Comparison of ENCODE assay signal across 22 cellular contexts in the genomic region with DNA sequence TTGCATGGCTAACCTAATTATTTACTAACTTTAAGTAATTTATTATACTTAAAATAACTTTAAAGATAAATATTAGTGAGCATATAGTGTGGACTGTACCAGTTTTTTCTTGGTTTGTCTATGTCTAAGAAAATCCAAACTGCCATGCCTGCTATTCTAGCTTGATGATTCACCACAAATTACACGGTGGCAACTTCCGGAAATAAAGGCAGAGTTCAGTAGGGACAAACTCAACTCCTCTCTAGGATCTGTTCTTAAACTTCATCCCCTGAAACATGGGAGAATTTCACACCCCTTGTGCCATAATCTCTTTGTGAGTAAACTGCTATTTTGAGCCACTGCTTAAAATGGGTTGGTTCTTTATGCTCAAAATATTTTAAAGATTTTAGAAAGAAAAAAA.
DNase-seq lines count a peak whose midpoint lies in the region; ATAC-seq and TF ChIP-seq lines count a peak whose summit lies in the region.
"Had no signal": no experiment of that assay in that cellular context is flagged by ENCODE, and none has a peak within 500 bp of the region (broad histone marks: within the 10 kb centered on the region; RNA-seq: fewer than 3 reads in every experiment).

No MANE protein-coding gene starts in this region.

- no peak overlapping the region for H2AFZ ChIP-seq in mammary epithelial cell (ENCODE audit: low read depth, low read length)
- H2AFZ ChIP-seq: GM23338 had no signal

- H3K9ac ChIP-seq in mammary epithelial cell (ENCODE audit: insufficient read depth, low read length): no peak overlapping the region
- H3K9ac ChIP-seq: BLaER1 had no signal

- no peaks in the 10 kb centered on the region for H3K4me1 ChIP-seq in mammary epithelial cell (ENCODE audit: insufficient read depth, low read length)
- H3K4me1 ChIP-seq: BLaER1, Peyer's patch, SJSA1 had no signal

- no peaks in the 10 kb centered on the region for H3K79me2 ChIP-seq in mammary epithelial cell (ENCODE audit: insufficient read depth, low read length)

- CTCF ChIA-PET in MCF 10A (lab: Yijun Ruan, JAX) (no interaction called here), mammary epithelial cell (lab: Charles Lee; ENCODE audit: low non-redundant PET) (no interaction called here), RWPE1 (lab: Yijun Ruan, JAX) (interaction anchor here (0.7 kb wide), 1 partner anchor 90 kb away, joined by 4 read pairs; no protein-coding TSS in a partner anchor)
- CTCF ChIA-PET in activated CD8-positive, alpha-beta T cell treated with anti-CD3 and anti-CD28 coated beads for 36 hours (lab: Charles Lee): no interaction called here

- WGBS in mammary epithelial cell (ENCODE audit: low coverage, missing lambda C conversion rate): 34% methylated on average over 2 of the region's 2 CpGs

- no peak overlapping the region for H3K4me2 ChIP-seq in mammary epithelial cell (ENCODE audit: insufficient read depth, low read depth, low read length)
- H3K4me2 ChIP-seq: BLaER1, GM23338 had no signal

- H3K27ac Mint-ChIP-seq in MCF 10A (ENCODE audit: low read depth, unreplicated experiment): no peak overlapping the region
- no peak overlapping the region for H3K27ac Mint-ChIP-seq in activated CD8-positive, alpha-beta T cell treated with anti-CD3 and anti-CD28 coated beads for 36 hours
- H3K27ac Mint-ChIP-seq: CD8-positive, alpha-beta T cell; GM23338 had no signal

- H3K9me3 ChIP-seq in mammary epithelial cell (replicated peaks; ENCODE audit: insufficient read depth, low read length): no peaks in the 10 kb centered on the region
- H3K9me3 ChIP-seq: BLaER1, Peyer's patch, SJSA1 had no signal

- H3K4me3 Mint-ChIP-seq in MCF 10A (ENCODE audit: unreplicated experiment): no peak overlapping the region
- H3K4me3 Mint-ChIP-seq in activated CD8-positive, alpha-beta T cell treated with anti-CD3 and anti-CD28 coated beads for 36 hours: no peak overlapping the region
- H3K4me3 Mint-ChIP-seq: CD8-positive, alpha-beta T cell; GM23338 had no signal

- TF ChIP-seq CTCF in MCF 10A (IDR thresholded peaks at IDR 0.05; ENCODE audit: unreplicated experiment) (no peak), mammary epithelial cell (conservative IDR thresholded peaks at IDR 0.05 in 1 of 2, IDR thresholded peaks at IDR 0.05 in 1 of 2; ENCODE audit: extremely low read depth in 1 of 2, insufficient read depth in 1 of 2, low read depth in 1 of 2, low read length in 2 of 2) (no peak), RWPE1 (conservative IDR thresholded peaks at IDR 0.05; ENCODE audit: low read depth) (no peak)
- TF ChIP-seq CTCF in activated CD8-positive, alpha-beta T cell treated with anti-CD3 and anti-CD28 coated beads for 36 hours (IDR thresholded peaks at IDR 0.05): no peak

- H3K4me1 Mint-ChIP-seq in MCF 10A (ENCODE audit: insufficient read depth, unreplicated experiment): peaks cover 6% of the 10 kb centered on the region
- H3K4me1 Mint-ChIP-seq in activated CD8-positive, alpha-beta T cell treated with anti-CD3 and anti-CD28 coated beads for 36 hours (ENCODE audit: low read depth): no peaks in the 10 kb centered on the region
- H3K4me1 Mint-ChIP-seq: GM23338 had no signal

- DNase-seq in MCF 10A (ENCODE audit: unreplicated experiment) (peak; percentile 30), mammary epithelial cell (no peak), RWPE1 (ENCODE audit: low spot score) (peak; percentile 3), dedifferentiated amniotic fluid mesenchymal stem cell (ENCODE audit: extremely low spot score) (peak; percentile 40), myocyte (ENCODE audit: low read depth) (peak; percentile 46), SIG-M5 (lab: John Stamatoyannopoulos, UW) (no peak)
- DNase-seq in activated CD8-positive, alpha-beta T cell treated with anti-CD3 and anti-CD28 coated beads for 36 hours: no peak
- DNase-seq: 8988T; CD8-positive, alpha-beta T cell; DND-41; GDM1; KBM-7; NCI-H146; NCI-H2081; NCI-H510A; NCI-H82; Peyer's patch had no signal

- in situ Hi-C loops in mammary epithelial cell (cut with MboI; ENCODE audit: low sequenced_read_pairs in 2 of 2): no loop called here

- no peak overlapping the region for H3K4me3 ChIP-seq in mammary epithelial cell (replicated peaks in 1 of 3; ENCODE audit: insufficient read depth in 1 of 3, low read depth in 2 of 3, low read length in 3 of 3)
- H3K4me3 ChIP-seq: BLaER1, GM12878, GM23338, Peyer's patch, SJSA1 had no signal

- ATAC-seq in GM21367 (IDR thresholded peaks at IDR 0.05; ENCODE audit: unreplicated experiment): no peak
- no peak for ATAC-seq in activated CD8-positive, alpha-beta T cell treated with anti-CD3 and anti-CD28 coated beads for 36 hours
- ATAC-seq: CD8-positive, alpha-beta T cell; GM12878; GM23338 had no signal

- no peaks in the 10 kb centered on the region for H3K27me3 ChIP-seq in mammary epithelial cell (ENCODE audit: insufficient read depth, low read length)
- H3K27me3 ChIP-seq: Peyer's patch, SJSA1 had no signal

- H4K20me1 ChIP-seq in mammary epithelial cell (ENCODE audit: insufficient read depth, low read length): no peaks in the 10 kb centered on the region
- H4K20me1 ChIP-seq: BLaER1 had no signal

- no peaks in the 10 kb centered on the region for H3K36me3 Mint-ChIP-seq in MCF 10A (ENCODE audit: insufficient read depth, unreplicated experiment)
- H3K36me3 Mint-ChIP-seq in activated CD8-positive, alpha-beta T cell treated with anti-CD3 and anti-CD28 coated beads for 36 hours (ENCODE audit: low read depth): no peaks in the 10 kb centered on the region
- H3K36me3 Mint-ChIP-seq: CD8-positive, alpha-beta T cell had no signal

- H3K36me3 ChIP-seq in mammary epithelial cell (ENCODE audit: insufficient read depth, low read length): no peaks in the 10 kb centered on the region
- H3K36me3 ChIP-seq: BLaER1, Peyer's patch, SJSA1 had no signal

- no TSS peak for BruUV-seq in MCF 10A (replicated peaks; lab: Mats Ljungman, UMichigan)
- no TSS peak for BruUV-seq in mammary epithelial cell (replicated peaks; lab: Mats Ljungman, UMichigan)

- H3K27ac ChIP-seq in mammary epithelial cell (ENCODE audit: insufficient read depth, low read depth, low read length) (no peak overlapping the region), RWPE1 (no peak overlapping the region)
- H3K27ac ChIP-seq: BLaER1, Peyer's patch, SJSA1 had no signal

- peaks cover 8% of the 10 kb centered on the region for H3K9me3 Mint-ChIP-seq in MCF 10A (ENCODE audit: unreplicated experiment)
- no peaks in the 10 kb centered on the region for H3K9me3 Mint-ChIP-seq in activated CD8-positive, alpha-beta T cell treated with anti-CD3 and anti-CD28 coated beads for 36 hours
- H3K9me3 Mint-ChIP-seq: GM23338 had no signal

- POLR2A ChIA-PET in MCF 10A (lab: Yijun Ruan, JAX) (no interaction called here), RWPE1 (lab: Yijun Ruan, JAX; ENCODE audit: low non-redundant PET) (no interaction called here)
- POLR2A ChIA-PET in activated CD8-positive, alpha-beta T cell treated with anti-CD3 and anti-CD28 coated beads for 36 hours (lab: Charles Lee): no interaction called here

- intact Hi-C loops in MCF 10A (cut with micrococcal nuclease) (no loop called here), mammary epithelial cell (cut with micrococcal nuclease) (no loop called here)
- intact Hi-C loops in activated CD8-positive, alpha-beta T cell treated with anti-CD3 and anti-CD28 coated beads for 36 hours (cut with micrococcal nuclease): no loop called here

- peaks cover 51% of the 10 kb centered on the region for H3K27me3 Mint-ChIP-seq in MCF 10A (ENCODE audit: insufficient read depth, unreplicated experiment)
- no peaks in the 10 kb centered on the region for H3K27me3 Mint-ChIP-seq in activated CD8-positive, alpha-beta T cell treated with anti-CD3 and anti-CD28 coated beads for 36 hours

- dilution Hi-C loops in mammary epithelial cell (cut with HindIII; ENCODE audit: low sequenced_read_pairs): no loop called here

Comparison
In these comparisons a context has a peak if more than half of its experiments do, and no peak if none do; other contexts are left out.
1. DNase-seq: peak in MCF 10A (single experiment), RWPE1 (single experiment), dedifferentiated amniotic fluid mesenchymal stem cell (single experiment) and myocyte (single experiment); none in mammary epithelial cell (single experiment), SIG-M5 (single experiment) and activated CD8-positive, alpha-beta T cell treated with anti-CD3 and anti-CD28 coated beads for 36 hours (single experiment).